ENCODE assay signal across 9 cellular contexts in the genomic region with DNA sequence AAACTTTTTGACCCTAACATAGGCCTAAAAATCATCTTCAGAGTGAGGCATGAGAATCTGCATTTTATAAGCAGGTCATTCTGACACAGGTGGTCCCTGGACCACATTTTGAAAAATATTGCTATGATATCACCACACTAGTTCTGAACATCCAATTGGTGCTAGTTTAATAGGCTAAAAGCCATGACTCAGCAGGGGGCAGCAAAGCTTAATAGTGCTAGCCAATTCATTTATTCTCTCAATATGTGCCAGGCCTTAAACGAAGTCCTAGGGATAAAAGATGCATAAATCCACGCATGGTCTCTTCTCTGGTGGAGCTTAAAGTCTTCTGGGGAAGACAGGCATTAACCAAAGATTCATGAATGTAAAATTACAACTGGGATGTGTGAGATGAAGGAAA. TPM values are rescaled to one million over a fixed set of nuclear protein-coding genes. Genes with fewer than 3 reads are reported as not detected.
DNase-seq lines count a peak whose midpoint lies in the region; ATAC-seq and TF ChIP-seq lines count a peak whose summit lies in the region.
"Had no signal": no experiment of that assay in that cellular context is flagged by ENCODE, and none has a peak within 500 bp of the region (broad histone marks: within the 10 kb centered on the region; RNA-seq: fewer than 3 reads in every experiment).

No MANE protein-coding gene starts in this region.

- DNase-seq in Calu3 (peak; percentile 24), HT1080 (ENCODE audit: low read depth) (peak; percentile 44)
- no peak for DNase-seq in activated T-helper 2 cell treated with anti-CD3 and anti-CD28 coated beads, Interferon-gamma antibody, Interleukin-2, Interleukin-4, amounts not matched to agents 10 μg/mL and 5 μg/mL and 100 μg/mL, durations not matched to agents 14 hours and 24 hours and 36 hours (ENCODE audit: low spot score)
- DNase-seq in effector CD8-positive, alpha-beta T cell (lab: John Stamatoyannopoulos, UW) = no peak
- DNase-seq: activated B cell treated with CpG ODN at 0.5 μM for 24 hours had no signal

- no peaks in the 10 kb centered on the region for H3K4me1 ChIP-seq in liver (ENCODE audit: control insufficient read depth in 4 of 4, insufficient read depth in 4 of 4, low read length in 3 of 4)

- ATAC-seq in HG02763 (IDR thresholded peaks at IDR 0.05; ENCODE audit: unreplicated experiment) = no peak
- no peak for ATAC-seq in HG02642 (IDR thresholded peaks at IDR 0.05; ENCODE audit: poor library complexity, unreplicated experiment)
- no peak for ATAC-seq in HG02623 (IDR thresholded peaks at IDR 0.05; ENCODE audit: unreplicated experiment)

- no peaks in the 10 kb centered on the region for H3K9me3 Mint-ChIP-seq in Calu3 (ENCODE audit: low read depth, unreplicated experiment)
- no peaks in the 10 kb centered on the region for H3K9me3 Mint-ChIP-seq in activated T-helper 2 cell treated with anti-CD3 and anti-CD28 coated beads, Interferon-gamma antibody, Interleukin-2, Interleukin-4, amounts not matched to agents 10 μg/mL and 5 μg/mL and 100 μg/mL, durations not matched to agents 14 hours and 24 hours and 36 hours
- H3K9me3 Mint-ChIP-seq: activated B cell treated with CpG ODN at 0.5 μM for 24 hours had no signal

- no peaks in the 10 kb centered on the region for H3K36me3 Mint-ChIP-seq in Calu3 (ENCODE audit: insufficient read depth, unreplicated experiment)
- H3K36me3 Mint-ChIP-seq in activated T-helper 2 cell treated with anti-CD3 and anti-CD28 coated beads, Interferon-gamma antibody, Interleukin-2, Interleukin-4, amounts not matched to agents 10 μg/mL and 5 μg/mL and 100 μg/mL, durations not matched to agents 14 hours and 24 hours and 36 hours (ENCODE audit: low read depth) = no peaks in the 10 kb centered on the region

- no peak overlapping the region for H3K4me3 Mint-ChIP-seq in Calu3 (ENCODE audit: low read depth, unreplicated experiment)
- H3K4me3 Mint-ChIP-seq in activated T-helper 2 cell treated with anti-CD3 and anti-CD28 coated beads, Interferon-gamma antibody, Interleukin-2, Interleukin-4, amounts not matched to agents 10 μg/mL and 5 μg/mL and 100 μg/mL, durations not matched to agents 14 hours and 24 hours and 36 hours (ENCODE audit: low read depth) = no peak overlapping the region
- H3K4me3 Mint-ChIP-seq: activated B cell treated with CpG ODN at 0.5 μM for 24 hours had no signal

- no peaks in the 10 kb centered on the region for H3K4me1 Mint-ChIP-seq in Calu3 (ENCODE audit: low read depth, unreplicated experiment)
- H3K4me1 Mint-ChIP-seq in activated T-helper 2 cell treated with anti-CD3 and anti-CD28 coated beads, Interferon-gamma antibody, Interleukin-2, Interleukin-4, amounts not matched to agents 10 μg/mL and 5 μg/mL and 100 μg/mL, durations not matched to agents 14 hours and 24 hours and 36 hours (ENCODE audit: low read depth) = peaks cover 11% of the 10 kb centered on the region
- H3K4me1 Mint-ChIP-seq: activated B cell treated with CpG ODN at 0.5 μM for 24 hours had no signal

- H3K9me3 ChIP-seq in liver (ENCODE audit: control insufficient read depth in 4 of 4, low read length in 3 of 4) = no peaks in the 10 kb centered on the region

- no peaks in the 10 kb centered on the region for H3K36me3 ChIP-seq in liver (ENCODE audit: control insufficient read depth in 4 of 4, insufficient read depth in 3 of 4, low read depth in 1 of 4, low read length in 3 of 4)

- intact Hi-C loops in Calu3 (cut with micrococcal nuclease; ENCODE audit: unreplicated experiment) = loop anchor here (1.0 to 5.0 kb wide), 3 partner anchors 54 to 81 kb away; no protein-coding TSS in a partner anchor
- intact Hi-C loops in activated T-helper 2 cell treated with anti-CD3 and anti-CD28 coated beads, Interferon-gamma antibody, Interleukin-2, Interleukin-4, amounts not matched to agents 10 μg/mL and 5 μg/mL and 100 μg/mL, durations not matched to agents 14 hours and 24 hours and 36 hours (cut with micrococcal nuclease) = no loop called here

- no TSS peak for BruUV-seq in Calu3 (replicated peaks; lab: Mats Ljungman, UMichigan)

- no peak overlapping the region for H3K4me3 ChIP-seq in liver (ENCODE audit: low read depth in 1 of 3, low read length in 3 of 3)

- H3K9ac ChIP-seq in liver (ENCODE audit: low read depth in 1 of 2, low read length in 2 of 2) = peak overlapping the region in 1 of 2 donors; percentile 2

- peaks cover 13% of the 10 kb centered on the region for H3K27me3 Mint-ChIP-seq in Calu3 (ENCODE audit: unreplicated experiment)
- H3K27me3 Mint-ChIP-seq in activated T-helper 2 cell treated with anti-CD3 and anti-CD28 coated beads, Interferon-gamma antibody, Interleukin-2, Interleukin-4, amounts not matched to agents 10 μg/mL and 5 μg/mL and 100 μg/mL, durations not matched to agents 14 hours and 24 hours and 36 hours (ENCODE audit: low read depth) = peaks cover 17% of the 10 kb centered on the region

- H3K27ac Mint-ChIP-seq in Calu3 (ENCODE audit: unreplicated experiment) = no peak overlapping the region
- H3K27ac Mint-ChIP-seq in activated T-helper 2 cell treated with anti-CD3 and anti-CD28 coated beads, Interferon-gamma antibody, Interleukin-2, Interleukin-4, amounts not matched to agents 10 μg/mL and 5 μg/mL and 100 μg/mL, durations not matched to agents 14 hours and 24 hours and 36 hours = peak overlapping the region; percentile 6
- H3K27ac Mint-ChIP-seq: activated B cell treated with CpG ODN at 0.5 μM for 24 hours had no signal

- CTCF ChIA-PET in Calu3 (lab: Charles Lee) = no interaction called here

- H3K27ac ChIP-seq in liver (ENCODE audit: low read depth in 1 of 2, low read length in 2 of 2) = no peak overlapping the region

- TF ChIP-seq RAD21 in liver (IDR thresholded peaks at IDR 0.05) = peak; percentile 88 to 91

- 28% methylated on average over 2 of the region's 2 CpGs for WGBS in liver

- no peak for TF ChIP-seq CTCF in Calu3 (IDR thresholded peaks at IDR 0.05; ENCODE audit: unreplicated experiment)
- peak; percentile 62 for TF ChIP-seq CTCF in liver (IDR thresholded peaks at IDR 0.05; ENCODE audit: low read depth, low read length, missing input control)

- H3K27me3 ChIP-seq in liver (ENCODE audit: control insufficient read depth in 4 of 4, insufficient read depth in 4 of 4, low read length in 3 of 4) = no peaks in the 10 kb centered on the region

TF ChIP-seq in liver, 16 proteins besides CTCF, POLR2A, EP300 and RAD21 (continues in another document):
- TF ChIP-seq TAF1 (conservative IDR thresholded peaks at IDR 0.05) = no peak
- TF ChIP-seq FOXA1 (IDR thresholded peaks at IDR 0.05) = no peak
- no peak for TF ChIP-seq JUND (IDR thresholded peaks at IDR 0.05)
- TF ChIP-seq, protein P1, sequence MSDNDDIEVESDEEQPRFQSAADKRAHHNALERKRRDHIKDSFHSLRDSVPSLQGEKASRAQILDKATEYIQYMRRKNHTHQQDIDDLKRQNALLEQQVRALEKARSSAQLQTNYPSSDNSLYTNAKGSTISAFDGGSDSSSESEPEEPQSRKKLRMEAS (IDR thresholded peaks at IDR 0.05) = no peak
- TF ChIP-seq, protein P2, sequence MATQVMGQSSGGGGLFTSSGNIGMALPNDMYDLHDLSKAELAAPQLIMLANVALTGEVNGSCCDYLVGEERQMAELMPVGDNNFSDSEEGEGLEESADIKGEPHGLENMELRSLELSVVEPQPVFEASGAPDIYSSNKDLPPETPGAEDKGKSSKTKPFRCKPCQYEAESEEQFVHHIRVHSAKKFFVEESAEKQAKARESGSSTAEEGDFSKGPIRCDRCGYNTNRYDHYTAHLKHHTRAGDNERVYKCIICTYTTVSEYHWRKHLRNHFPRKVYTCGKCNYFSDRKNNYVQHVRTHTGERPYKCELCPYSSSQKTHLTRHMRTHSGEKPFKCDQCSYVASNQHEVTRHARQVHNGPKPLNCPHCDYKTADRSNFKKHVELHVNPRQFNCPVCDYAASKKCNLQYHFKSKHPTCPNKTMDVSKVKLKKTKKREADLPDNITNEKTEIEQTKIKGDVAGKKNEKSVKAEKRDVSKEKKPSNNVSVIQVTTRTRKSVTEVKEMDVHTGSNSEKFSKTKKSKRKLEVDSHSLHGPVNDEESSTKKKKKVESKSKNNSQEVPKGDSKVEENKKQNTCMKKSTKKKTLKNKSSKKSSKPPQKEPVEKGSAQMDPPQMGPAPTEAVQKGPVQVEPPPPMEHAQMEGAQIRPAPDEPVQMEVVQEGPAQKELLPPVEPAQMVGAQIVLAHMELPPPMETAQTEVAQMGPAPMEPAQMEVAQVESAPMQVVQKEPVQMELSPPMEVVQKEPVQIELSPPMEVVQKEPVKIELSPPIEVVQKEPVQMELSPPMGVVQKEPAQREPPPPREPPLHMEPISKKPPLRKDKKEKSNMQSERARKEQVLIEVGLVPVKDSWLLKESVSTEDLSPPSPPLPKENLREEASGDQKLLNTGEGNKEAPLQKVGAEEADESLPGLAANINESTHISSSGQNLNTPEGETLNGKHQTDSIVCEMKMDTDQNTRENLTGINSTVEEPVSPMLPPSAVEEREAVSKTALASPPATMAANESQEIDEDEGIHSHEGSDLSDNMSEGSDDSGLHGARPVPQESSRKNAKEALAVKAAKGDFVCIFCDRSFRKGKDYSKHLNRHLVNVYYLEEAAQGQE (IDR thresholded peaks at IDR 0.05) = no peak
- no peak for TF ChIP-seq HNF4G (IDR thresholded peaks at IDR 0.05)
- TF ChIP-seq YY1 (IDR thresholded peaks at IDR 0.05) = no peak
- TF ChIP-seq, protein P3, sequence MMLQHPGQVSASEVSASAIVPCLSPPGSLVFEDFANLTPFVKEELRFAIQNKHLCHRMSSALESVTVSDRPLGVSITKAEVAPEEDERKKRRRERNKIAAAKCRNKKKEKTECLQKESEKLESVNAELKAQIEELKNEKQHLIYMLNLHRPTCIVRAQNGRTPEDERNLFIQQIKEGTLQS (IDR thresholded peaks at IDR 0.05) = no peak
- no peak for TF ChIP-seq HNF4A (conservative IDR thresholded peaks at IDR 0.05)
- TF ChIP-seq FOXA2 (IDR thresholded peaks at IDR 0.05) = no peak
- TF ChIP-seq EGR1 (IDR thresholded peaks at IDR 0.05; ENCODE audit: low read depth in 2 of 2) = no peak

RNA-seq across cellular contexts. Expression of a gene that starts 10.2 kb away (rescaled TPM):
- total RNA-seq in Calu3 (2022) (24.2 and 28.3 TPM in 2 replicates), liver (10 to 100 TPM; 15.3 to 18.2 TPM)
- 15.0 and 19.2 TPM in 2 replicates for total RNA-seq in HT1080 (2014; rRNA removed; shearing (Covaris generic))
- 12.1 and 13.1 TPM in 2 replicates for polyA plus RNA-seq in HT1080 (2015; cell fraction: cytosol; rRNA removed)
- 69.0 and 72.8 TPM in 2 replicates for polyA plus RNA-seq in HT1080 (2015; cell fraction: nucleus; rRNA removed)
- total RNA-seq in activated T-helper 2 cell treated with anti-CD3 and anti-CD28 coated beads, Interferon-gamma antibody, Interleukin-2, Interleukin-4, amounts not matched to agents 10 μg/mL and 5 μg/mL and 100 μg/mL, durations not matched to agents 14 hours and 24 hours and 36 hours = 45.0 and 46.5 TPM in 2 replicates
- 10 to 100 TPM; 11.8 to 28.6 TPM for polyA plus RNA-seq in liver

RNA-seq across cellular contexts. Expression of a gene that starts 28.9 kb away (rescaled TPM):
- 6.3 and 7.4 TPM in 2 replicates for total RNA-seq in Calu3 (2022)
- total RNA-seq in HT1080 (2014; rRNA removed; shearing (Covaris generic)) = 14.6 and 15.0 TPM in 2 replicates
- polyA plus RNA-seq in HT1080 (2015; cell fraction: cytosol; rRNA removed) = 6.6 and 8.7 TPM in 2 replicates
- 6.9 and 7.4 TPM in 2 replicates for polyA plus RNA-seq in HT1080 (2015; cell fraction: nucleus; rRNA removed)
- 7.5 and 8.2 TPM in 2 replicates for total RNA-seq in activated T-helper 2 cell treated with anti-CD3 and anti-CD28 coated beads, Interferon-gamma antibody, Interleukin-2, Interleukin-4, amounts not matched to agents 10 μg/mL and 5 μg/mL and 100 μg/mL, durations not matched to agents 14 hours and 24 hours and 36 hours
- 10 to 100 TPM; 15.0 to 27.2 TPM for total RNA-seq in liver
- polyA plus RNA-seq in liver = 1 to 10 TPM; 2.0 to 9.2 TPM

Comparison
In these comparisons a context has a peak if more than half of its experiments do, and no peak if none do; other contexts are left out.
1. DNase-seq: peak in Calu3 (single experiment) and HT1080 (single experiment); none in activated T-helper 2 cell treated with anti-CD3 and anti-CD28 coated beads, Interferon-gamma antibody, Interleukin-2, Interleukin-4, amounts not matched to agents 10 μg/mL and 5 μg/mL and 100 μg/mL, durations not matched to agents 14 hours and 24 hours and 36 hours (single experiment) and effector CD8-positive, alpha-beta T cell (single experiment).